In genomic region chr17:40098846-40099626, GRCh38 we compare ENCODE assay signal across 8 cellular contexts. TPM values are rescaled to one million over a fixed set of nuclear protein-coding genes. Genes with fewer than 3 reads are reported as not detected.
DNase-seq lines count a peak whose midpoint lies in the region; ATAC-seq and FAIRE-seq lines count a peak whose summit lies in the region.

No MANE protein-coding gene starts in this region.

- intact Hi-C loops in left colon (cut with DNase I, micrococcal nuclease): no loop called here

- ATAC-seq in HG03457 (IDR thresholded peaks at IDR 0.05; ENCODE audit: unreplicated experiment) (peak; percentile 32), left colon (peak; percentile 60)

- peak; percentile 82 for FAIRE-seq in GM19239 (lab: Jason Lieb, UNC)

- peak overlapping the region; percentile 99 for H3K27ac ChIP-seq in cingulate gyrus (ENCODE audit: low read depth, low read length)

- peak; percentile 95 for DNase-seq in AG20443 (ENCODE audit: low spot score)
- peak; percentile 83 for DNase-seq in GM19239 (ENCODE audit: insufficient read length, low spot score)
- peak; percentile 86 to 96 for DNase-seq in NCI-H526 (lab: John Stamatoyannopoulos, UW)
- peak; percentile 100 for DNase-seq in activated CD4-positive, alpha-beta T cell treated with anti-CD3 and anti-CD28 coated beads for 48 hours
- peak; percentile 100 for DNase-seq in left colon
- peak; percentile 94 to 99 (median 98) for DNase-seq in stimulated activated CD4-positive, alpha-beta T cell treated with anti-CD3 and anti-CD28 coated beads, Interleukin-1b, Interleukin-23, amount 100 ng/mL, for 24 hours (ENCODE audit: low read depth in 4 of 4, low spot score in 1 of 4)

RNA-seq across cellular contexts. Expression of gene NR1D1, which starts 1.4 kb away (rescaled TPM):
- 10 to 100 TPM; 16.9 to 19.8 TPM for total RNA-seq in left colon

RNA-seq across cellular contexts. Expression of gene MSL1, which starts 22.7 kb away (rescaled TPM):
- total RNA-seq in left colon: 10 to 100 TPM; 77.4 to 82.0 TPM

RNA-seq across cellular contexts. Expression of gene THRA, which starts 36.3 kb away (rescaled TPM):
- 10 to 100 TPM; 48.4 to 56.3 TPM for total RNA-seq in left colon

RNA-seq across cellular contexts. Expression of gene CASC3, which starts 41.3 kb away (rescaled TPM):
- 10 to 100 TPM; 56.2 to 58.9 TPM for total RNA-seq in left colon

RNA-seq across cellular contexts. Expression of gene MED24, which starts 44.8 kb away (rescaled TPM):
- 100 to 1,000 TPM in 1 of 2 donors, 10 to 100 TPM in 1; 63.4 to 108 TPM for total RNA-seq in left colon

Comparison
In these comparisons a context has a peak if more than half of its experiments do, and no peak if none do; other contexts are left out.
1. Peak in every context shown above with its lines: DNase-seq, ATAC-seq and H3K27ac ChIP-seq.